ENCODE assay signal across 6 cellular contexts in the genomic region with DNA sequence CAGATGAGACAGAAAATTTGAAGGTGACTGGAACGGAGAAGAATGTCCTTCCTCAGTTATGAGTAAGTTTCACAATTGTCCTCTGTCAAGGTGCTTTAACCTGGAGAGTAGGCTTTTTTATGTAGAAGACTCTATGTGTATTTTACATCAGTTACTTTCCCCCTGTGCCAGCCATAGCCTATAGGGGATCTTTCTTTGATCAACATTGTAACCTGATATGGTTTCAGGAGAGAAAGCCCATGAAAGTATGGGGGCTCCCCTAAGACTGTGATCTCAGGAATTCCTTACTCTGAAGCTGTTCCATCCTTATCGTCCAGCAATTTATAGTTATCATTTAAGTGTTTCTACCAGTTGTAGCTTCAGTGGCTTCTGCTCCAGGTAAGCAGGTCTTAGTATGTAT.
"Had no signal": no experiment of that assay in that cellular context is flagged by ENCODE, and none has a peak within 500 bp of the region (broad histone marks: within the 10 kb centered on the region; RNA-seq: fewer than 3 reads in every experiment).

No MANE protein-coding gene starts in this region.

- DNase-seq: GOT3, H9, HCEC 1CT, IMR-90, KG1 had no signal

- H3K4me3 ChIP-seq: K562 had no signal

- ATAC-seq: K562 had no signal

- H3K4me3 Mint-ChIP-seq: H9 had no signal

- H3K27ac Mint-ChIP-seq: H9 had no signal
